ENCODE assay signal across 27 cellular contexts in the genomic region with DNA sequence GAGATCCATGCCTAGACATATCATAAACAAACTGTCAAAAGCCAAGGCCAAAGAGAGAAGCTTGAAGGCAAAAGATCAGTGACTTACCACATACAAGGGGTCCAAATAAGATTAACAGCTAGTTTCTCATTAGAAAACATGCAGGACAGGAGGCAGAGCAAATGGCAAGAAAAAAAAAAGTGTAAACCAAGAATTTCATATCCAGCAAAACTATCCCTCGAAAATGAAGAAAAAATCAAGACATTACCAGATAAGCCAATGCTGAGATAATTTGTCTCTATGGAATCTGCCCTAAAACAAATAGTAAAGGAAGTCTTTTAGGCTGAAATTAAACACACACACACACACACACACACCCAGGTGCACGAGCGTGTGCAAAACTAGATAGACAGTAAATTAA.
"Had no signal": no experiment of that assay in that cellular context is flagged by ENCODE, and none has a peak within 500 bp of the region (broad histone marks: within the 10 kb centered on the region; RNA-seq: fewer than 3 reads in every experiment).

No MANE protein-coding gene starts in this region.

- DNase-seq: colonic mucosa; cortex of kidney; effector CD8-positive, alpha-beta T cell; effector memory CD8-positive, alpha-beta T cell; endodermal cell; erythroblast; esophagus squamous epithelium; foreskin fibroblast; foreskin melanocyte; gastrocnemius medialis; glutamatergic neuron; head of caudate nucleus; heart right ventricle; hippocampal formation; left cardiac atrium; left lung; left ventricle myocardium superior; lower lobe of right lung; naive B cell; naive thymus-derived CD8-positive, alpha-beta T cell had no signal

- H3K27me3 ChIP-seq: colonic mucosa, esophagus squamous epithelium, gastrocnemius medialis, left lung had no signal

- H3K4me1 Mint-ChIP-seq: endodermal cell; memory B cell; mesothelial cell of epicardium; naive B cell; naive thymus-derived CD8-positive, alpha-beta T cell had no signal

- H3K36me3 ChIP-seq: colonic mucosa, esophagus squamous epithelium, gastrocnemius medialis, heart right ventricle, left lung, lower lobe of right lung had no signal

- H3K4me3 Mint-ChIP-seq: dendritic cell treated with granulocyte-macrophage colony-stimulating factor and Interleukin-4, amounts not matched to agents 40 ng/mL and 50 ng/mL, for 4 days; effector memory CD8-positive, alpha-beta T cell; endodermal cell; memory B cell; mesothelial cell of epicardium; naive thymus-derived CD8-positive, alpha-beta T cell had no signal

- H3K4me1 ChIP-seq: colonic mucosa, esophagus squamous epithelium, gastrocnemius medialis, heart right ventricle, left lung, lower lobe of right lung had no signal

- H3K4me3 ChIP-seq: colonic mucosa, esophagus squamous epithelium, gastrocnemius medialis, heart right ventricle, left lung, lower lobe of right lung had no signal

- FAIRE-seq: endometrium, keratinocyte had no signal

- H3K27ac Mint-ChIP-seq: dendritic cell treated with granulocyte-macrophage colony-stimulating factor and Interleukin-4, amounts not matched to agents 40 ng/mL and 50 ng/mL, for 4 days; effector memory CD8-positive, alpha-beta T cell; endodermal cell; memory B cell; mesothelial cell of epicardium; naive B cell; naive thymus-derived CD8-positive, alpha-beta T cell had no signal

- H3K27me3 Mint-ChIP-seq: dendritic cell treated with granulocyte-macrophage colony-stimulating factor and Interleukin-4, amounts not matched to agents 40 ng/mL and 50 ng/mL, for 4 days had no signal

- H3K9me3 ChIP-seq: colonic mucosa, gastrocnemius medialis had no signal

- ATAC-seq: effector memory CD8-positive, alpha-beta T cell; esophagus mucosa; gastrocnemius medialis; heart right ventricle; left cardiac atrium; left lung; left ventricle myocardium superior; lower lobe of right lung; naive thymus-derived CD8-positive, alpha-beta T cell had no signal

- H3K27ac ChIP-seq: colonic mucosa, epithelial cell of prostate, esophagus squamous epithelium, gastrocnemius medialis, heart right ventricle, left lung, lower lobe of right lung had no signal
